23 cellular contexts compared by ENCODE assay signal in genomic region chr16:30691907-30692306, GRCh38.
"Had no signal": no experiment of that assay in that cellular context is flagged by ENCODE, and none has a peak within 500 bp of the region (broad histone marks: within the 10 kb centered on the region; RNA-seq: fewer than 3 reads in every experiment).

No MANE protein-coding gene starts in this region.

- H3K27ac Mint-ChIP-seq: mesothelial cell of epicardium, natural killer cell had no signal

- H3K4me2 ChIP-seq: hepatocyte, smooth muscle cell had no signal

- H3K36me3 ChIP-seq: breast epithelium, esophagus muscularis mucosa, sigmoid colon had no signal

- H3K4me3 ChIP-seq: breast epithelium, esophagus muscularis mucosa, hepatocyte, sigmoid colon, smooth muscle cell, testis had no signal

- H3K4me3 Mint-ChIP-seq: activated naive CD8-positive, alpha-beta T cell; central memory CD8-positive, alpha-beta T cell; effector memory CD8-positive, alpha-beta T cell; mesothelial cell of epicardium; natural killer cell had no signal

- H3K9me3 ChIP-seq: breast epithelium, esophagus muscularis mucosa, sigmoid colon, testis had no signal

- ATAC-seq: effector memory CD8-positive, alpha-beta T cell; left ventricle myocardium superior; natural killer cell had no signal

- H3K9me3 Mint-ChIP-seq: central memory CD8-positive, alpha-beta T cell; effector memory CD8-positive, alpha-beta T cell; mesothelial cell of epicardium; natural killer cell had no signal

- DNase-seq: activated CD4-positive, alpha-beta T cell treated with anti-CD3 and anti-CD28 coated beads for 1 hour; activated CD4-positive, alpha-beta T cell treated with anti-CD3 and anti-CD28 coated beads, Interleukin-2, amount 50 U/mL, for 1 hour; activated T-cell treated with anti-CD3 and anti-CD28 coated beads, Interleukin-2, amount 50 U/mL, for 1 hour; effector memory CD8-positive, alpha-beta T cell; glutamatergic neuron; left ventricle myocardium superior; mammary epithelial cell; natural killer cell; nucleus accumbens; sigmoid colon; stimulated activated CD4-positive, alpha-beta T cell treated with anti-CD3 and anti-CD28 coated beads, Interleukin-2, amount 100 ng/mL, for 48 hours; stimulated activated CD8-positive, alpha-beta memory T cell treated with anti-CD3 and anti-CD28 coated beads, Interleukin-4, amount 100 ng/mL, for 48 hours; stimulated activated naive CD4-positive, alpha-beta T cell; T-helper 2 cell; testis had no signal

- H3K36me3 Mint-ChIP-seq: activated naive CD8-positive, alpha-beta T cell; mesothelial cell of epicardium; natural killer cell had no signal

- H3K27me3 ChIP-seq: breast epithelium, hepatocyte, testis had no signal

- H3K27ac ChIP-seq: breast epithelium, esophagus muscularis mucosa, hepatocyte, sigmoid colon, testis, VCaP had no signal

- H3K4me1 ChIP-seq: breast epithelium, testis had no signal

- H2AFZ ChIP-seq: hepatocyte had no signal

- H3K27me3 Mint-ChIP-seq: activated naive CD8-positive, alpha-beta T cell; central memory CD8-positive, alpha-beta T cell; effector memory CD8-positive, alpha-beta T cell had no signal
